1 cellular context compared by ENCODE assay signal in genomic region chr20:62302341-62303048, GRCh38.
A peak's percentile ranks its signal among the peaks of the same experiment; 100 is the strongest.
TF ChIP-seq lines count a peak whose summit lies in the region.

Gene ADRM1 (plus strand): TSS chr20:62302997. CDS start chr20:62303569, 572 bp downstream.

TF ChIP-seq in HepG2, 621 proteins besides CTCF, POLR2A, EP300 and RAD21 (continued from another document and continues in another):
- TF ChIP-seq STAT6 (CRISPR knock-in tag; IDR thresholded peaks at IDR 0.05; ENCODE audit: borderline replicate concordance) = peak; percentile 15; the same call in 1 of the 2 replicates
- TF ChIP-seq TBL1XR1 (IDR thresholded peaks at IDR 0.05; ENCODE audit: borderline replicate concordance, low read length, partially characterized antibody) = peak; percentile 19
- no peak for TF ChIP-seq ZNF30 (CRISPR knock-in tag; IDR thresholded peaks at IDR 0.05)
- TF ChIP-seq RBM22 (optimal IDR thresholded peaks at IDR 0.05; ENCODE audit: low read length) = peak; percentile 80
- TF ChIP-seq, protein P1, sequence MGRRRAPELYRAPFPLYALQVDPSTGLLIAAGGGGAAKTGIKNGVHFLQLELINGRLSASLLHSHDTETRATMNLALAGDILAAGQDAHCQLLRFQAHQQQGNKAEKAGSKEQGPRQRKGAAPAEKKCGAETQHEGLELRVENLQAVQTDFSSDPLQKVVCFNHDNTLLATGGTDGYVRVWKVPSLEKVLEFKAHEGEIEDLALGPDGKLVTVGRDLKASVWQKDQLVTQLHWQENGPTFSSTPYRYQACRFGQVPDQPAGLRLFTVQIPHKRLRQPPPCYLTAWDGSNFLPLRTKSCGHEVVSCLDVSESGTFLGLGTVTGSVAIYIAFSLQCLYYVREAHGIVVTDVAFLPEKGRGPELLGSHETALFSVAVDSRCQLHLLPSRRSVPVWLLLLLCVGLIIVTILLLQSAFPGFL (CRISPR knock-in tag; IDR thresholded peaks at IDR 0.05) = no peak
- TF ChIP-seq ZFP36L2 (CRISPR knock-in tag; IDR thresholded peaks at IDR 0.05) = no peak
- TF ChIP-seq ZC3H13 (CRISPR knock-in tag; IDR thresholded peaks at IDR 0.05) = 0 out of 2 replicates have a peak, but pooled peaks have one; percentile 76
- no peak for TF ChIP-seq ZNF44 (CRISPR knock-in tag; IDR thresholded peaks at IDR 0.05)
- peak; percentile 97 for TF ChIP-seq DMAP1 (CRISPR knock-in tag; IDR thresholded peaks at IDR 0.05)
- TF ChIP-seq ZNF256 (CRISPR knock-in tag; conservative IDR thresholded peaks at IDR 0.05) = peak; percentile 51; the same call in 1 of the 2 replicates
- peak; percentile 90 for TF ChIP-seq KMT2A (CRISPR knock-in tag; IDR thresholded peaks at IDR 0.05)
- peak; percentile 93 for TF ChIP-seq ZNF747 (CRISPR knock-in tag; IDR thresholded peaks at IDR 0.05; ENCODE audit: borderline replicate concordance)
- TF ChIP-seq MEF2D (CRISPR knock-in tag; IDR thresholded peaks at IDR 0.05) = no peak
- no peak for TF ChIP-seq ZNF337 (CRISPR knock-in tag; IDR thresholded peaks at IDR 0.05; ENCODE audit: borderline replicate concordance, low read depth)
- TF ChIP-seq ZNF549 (CRISPR knock-in tag; IDR thresholded peaks at IDR 0.05) = peak; percentile 44; the same call in 1 of the 2 replicates
- peak; percentile 99 for TF ChIP-seq RBM39 (IDR thresholded peaks at IDR 0.05; ENCODE audit: low read depth, low read length, poor library complexity, severe bottlenecking)
- no peak for TF ChIP-seq EHMT2 (IDR thresholded peaks at IDR 0.05; ENCODE audit: borderline replicate concordance, low read depth, low read length)
- peak; percentile 36; the same call in 1 of the 2 replicates for TF ChIP-seq KLF15 (CRISPR knock-in tag; IDR thresholded peaks at IDR 0.05; ENCODE audit: borderline replicate concordance)
- TF ChIP-seq, protein P2, sequence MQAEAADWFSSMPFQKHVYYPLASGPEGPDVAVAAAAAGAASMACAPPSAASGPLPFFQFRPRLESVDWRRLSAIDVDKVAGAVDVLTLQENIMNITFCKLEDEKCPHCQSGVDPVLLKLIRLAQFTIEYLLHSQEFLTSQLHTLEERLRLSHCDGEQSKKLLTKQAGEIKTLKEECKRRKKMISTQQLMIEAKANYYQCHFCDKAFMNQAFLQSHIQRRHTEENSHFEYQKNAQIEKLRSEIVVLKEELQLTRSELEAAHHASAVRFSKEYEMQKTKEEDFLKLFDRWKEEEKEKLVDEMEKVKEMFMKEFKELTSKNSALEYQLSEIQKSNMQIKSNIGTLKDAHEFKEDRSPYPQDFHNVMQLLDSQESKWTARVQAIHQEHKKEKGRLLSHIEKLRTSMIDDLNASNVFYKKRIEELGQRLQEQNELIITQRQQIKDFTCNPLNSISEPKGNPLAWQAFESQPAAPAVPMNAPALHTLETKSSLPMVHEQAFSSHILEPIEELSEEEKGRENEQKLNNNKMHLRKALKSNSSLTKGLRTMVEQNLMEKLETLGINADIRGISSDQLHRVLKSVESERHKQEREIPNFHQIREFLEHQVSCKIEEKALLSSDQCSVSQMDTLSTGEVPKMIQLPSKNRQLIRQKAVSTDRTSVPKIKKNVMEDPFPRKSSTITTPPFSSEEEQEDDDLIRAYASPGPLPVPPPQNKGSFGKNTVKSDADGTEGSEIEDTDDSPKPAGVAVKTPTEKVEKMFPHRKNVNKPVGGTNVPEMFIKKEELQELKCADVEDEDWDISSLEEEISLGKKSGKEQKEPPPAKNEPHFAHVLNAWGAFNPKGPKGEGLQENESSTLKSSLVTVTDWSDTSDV (CRISPR knock-in tag; IDR thresholded peaks at IDR 0.05) = no peak
- TF ChIP-seq ZNF883 (CRISPR knock-in tag; IDR thresholded peaks at IDR 0.05; ENCODE audit: not compliant biosample characterization) = no peak
- TF ChIP-seq, protein P3, sequence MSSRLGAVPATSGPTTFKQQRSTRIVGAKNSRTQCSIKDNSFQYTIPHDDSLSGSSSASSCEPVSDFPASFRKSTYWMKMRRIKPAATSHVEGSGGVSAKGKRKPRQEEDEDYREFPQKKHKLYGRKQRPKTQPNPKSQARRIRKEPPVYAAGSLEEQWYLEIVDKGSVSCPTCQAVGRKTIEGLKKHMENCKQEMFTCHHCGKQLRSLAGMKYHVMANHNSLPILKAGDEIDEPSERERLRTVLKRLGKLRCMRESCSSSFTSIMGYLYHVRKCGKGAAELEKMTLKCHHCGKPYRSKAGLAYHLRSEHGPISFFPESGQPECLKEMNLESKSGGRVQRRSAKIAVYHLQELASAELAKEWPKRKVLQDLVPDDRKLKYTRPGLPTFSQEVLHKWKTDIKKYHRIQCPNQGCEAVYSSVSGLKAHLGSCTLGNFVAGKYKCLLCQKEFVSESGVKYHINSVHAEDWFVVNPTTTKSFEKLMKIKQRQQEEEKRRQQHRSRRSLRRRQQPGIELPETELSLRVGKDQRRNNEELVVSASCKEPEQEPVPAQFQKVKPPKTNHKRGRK (CRISPR knock-in tag; IDR thresholded peaks at IDR 0.05) = no peak
- TF ChIP-seq ZSCAN31 (CRISPR knock-in tag; IDR thresholded peaks at IDR 0.05; ENCODE audit: low read depth) = peak; percentile 44; the same call in 1 of the 2 replicates
- peak; percentile 53 for TF ChIP-seq FOXA3 (CRISPR knock-in tag; IDR thresholded peaks at IDR 0.05)
- peak; percentile 36 for TF ChIP-seq TBX2 (CRISPR knock-in tag; IDR thresholded peaks at IDR 0.05; ENCODE audit: borderline replicate concordance)
- no peak; the same call in 1 of the 2 replicates for TF ChIP-seq CAMTA2 (CRISPR knock-in tag; IDR thresholded peaks at IDR 0.05; ENCODE audit: borderline replicate concordance)
- no peak for TF ChIP-seq BCLAF1 (IDR thresholded peaks at IDR 0.05)
- TF ChIP-seq, protein P4, sequence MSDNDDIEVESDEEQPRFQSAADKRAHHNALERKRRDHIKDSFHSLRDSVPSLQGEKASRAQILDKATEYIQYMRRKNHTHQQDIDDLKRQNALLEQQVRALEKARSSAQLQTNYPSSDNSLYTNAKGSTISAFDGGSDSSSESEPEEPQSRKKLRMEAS (IDR thresholded peaks at IDR 0.05) = peak; percentile 80
- no peak; the same call in 1 of the 2 replicates for TF ChIP-seq EEA1 (CRISPR knock-in tag; IDR thresholded peaks at IDR 0.05; ENCODE audit: borderline replicate concordance)
- TF ChIP-seq ZNF570 (CRISPR knock-in tag; IDR thresholded peaks at IDR 0.05; ENCODE audit: borderline replicate concordance) = no peak
- no peak for TF ChIP-seq ZNF432 (CRISPR knock-in tag; IDR thresholded peaks at IDR 0.05; ENCODE audit: borderline replicate concordance)
- TF ChIP-seq YY1 (IDR thresholded peaks at IDR 0.05; ENCODE audit: insufficient read depth, insufficient replicate concordance, low read depth, low read length) = peak; percentile 85
- no peak for TF ChIP-seq PAF1 (CRISPR knock-in tag; IDR thresholded peaks at IDR 0.05)
- TF ChIP-seq ZBTB8A (CRISPR knock-in tag; IDR thresholded peaks at IDR 0.05; ENCODE audit: borderline replicate concordance, low read depth) = no peak
- TF ChIP-seq AKAP8 (CRISPR knock-in tag; IDR thresholded peaks at IDR 0.05) = peak; percentile 65; the same call in 1 of the 2 replicates
- peak; percentile 60; the same call in 1 of the 2 replicates for TF ChIP-seq ZNF235 (CRISPR knock-in tag; IDR thresholded peaks at IDR 0.05; ENCODE audit: borderline replicate concordance)
- TF ChIP-seq ZNF574 (CRISPR knock-in tag; IDR thresholded peaks at IDR 0.05) = peak; percentile 99
- 0 out of 2 replicates have a peak, but pooled peaks have one; percentile 64 for TF ChIP-seq ZNF350 (CRISPR knock-in tag; IDR thresholded peaks at IDR 0.05; ENCODE audit: borderline replicate concordance, low read depth)
- 0 out of 2 replicates have a peak, but pooled peaks have one; percentile 61 for TF ChIP-seq ZNF580 (CRISPR knock-in tag; IDR thresholded peaks at IDR 0.05; ENCODE audit: borderline replicate concordance, low read depth)
- TF ChIP-seq ZSCAN29 (CRISPR knock-in tag; conservative IDR thresholded peaks at IDR 0.05) = no peak
- peak; percentile 43; the same call in 1 of the 2 replicates for TF ChIP-seq MXD4 (CRISPR knock-in tag; IDR thresholded peaks at IDR 0.05)
- no peak for TF ChIP-seq ADNP (CRISPR knock-in tag; IDR thresholded peaks at IDR 0.05)
- TF ChIP-seq SIN3B (IDR thresholded peaks at IDR 0.05; ENCODE audit: low read length) = peak; percentile 70; the same call in 1 of the 2 replicates
- TF ChIP-seq U2AF2 (IDR thresholded peaks at IDR 0.05; ENCODE audit: low read depth, low read length) = no peak
- no peak for TF ChIP-seq SRSF4 (IDR thresholded peaks at IDR 0.05; ENCODE audit: low read depth, low read length, poor library complexity, severe bottlenecking)
- no peak; the same call in none of the 2 replicates for TF ChIP-seq NKX3-1 (CRISPR knock-in tag; IDR thresholded peaks at IDR 0.05)
- TF ChIP-seq, protein P5, sequence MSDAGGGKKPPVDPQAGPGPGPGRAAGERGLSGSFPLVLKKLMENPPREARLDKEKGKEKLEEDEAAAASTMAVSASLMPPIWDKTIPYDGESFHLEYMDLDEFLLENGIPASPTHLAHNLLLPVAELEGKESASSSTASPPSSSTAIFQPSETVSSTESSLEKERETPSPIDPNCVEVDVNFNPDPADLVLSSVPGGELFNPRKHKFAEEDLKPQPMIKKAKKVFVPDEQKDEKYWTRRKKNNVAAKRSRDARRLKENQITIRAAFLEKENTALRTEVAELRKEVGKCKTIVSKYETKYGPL (CRISPR knock-in tag; IDR thresholded peaks at IDR 0.05) = no peak
- TF ChIP-seq, protein P6, sequence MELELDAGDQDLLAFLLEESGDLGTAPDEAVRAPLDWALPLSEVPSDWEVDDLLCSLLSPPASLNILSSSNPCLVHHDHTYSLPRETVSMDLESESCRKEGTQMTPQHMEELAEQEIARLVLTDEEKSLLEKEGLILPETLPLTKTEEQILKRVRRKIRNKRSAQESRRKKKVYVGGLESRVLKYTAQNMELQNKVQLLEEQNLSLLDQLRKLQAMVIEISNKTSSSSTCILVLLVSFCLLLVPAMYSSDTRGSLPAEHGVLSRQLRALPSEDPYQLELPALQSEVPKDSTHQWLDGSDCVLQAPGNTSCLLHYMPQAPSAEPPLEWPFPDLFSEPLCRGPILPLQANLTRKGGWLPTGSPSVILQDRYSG (CRISPR knock-in tag; IDR thresholded peaks at IDR 0.05) = no peak
- no peak; the same call in none of the 2 replicates for TF ChIP-seq LBX2 (CRISPR knock-in tag; IDR thresholded peaks at IDR 0.05; ENCODE audit: borderline replicate concordance)
